23 cellular contexts compared by ENCODE assay signal in the genomic region with DNA sequence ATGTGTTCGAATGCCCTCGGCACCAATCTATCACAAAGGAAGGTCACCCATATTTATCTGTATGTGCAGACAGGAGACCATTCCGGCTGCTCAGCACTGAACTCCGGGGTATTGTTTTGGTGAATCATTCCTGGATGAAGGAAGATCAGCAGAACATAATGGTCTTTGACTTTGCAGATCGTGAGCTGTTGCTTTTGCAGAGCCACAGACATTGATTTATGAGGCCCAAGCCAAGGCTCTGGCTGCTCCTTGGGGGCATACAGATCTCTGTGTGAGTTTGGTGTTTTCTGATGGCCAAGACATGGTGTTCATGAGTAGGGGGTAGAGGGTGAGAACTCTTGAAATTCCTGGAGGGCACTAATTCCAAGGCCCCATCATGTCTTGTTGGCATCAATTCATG.
"Had no signal": no experiment of that assay in that cellular context is flagged by ENCODE, and none has a peak within 500 bp of the region (broad histone marks: within the 10 kb centered on the region; RNA-seq: fewer than 3 reads in every experiment).

No MANE protein-coding gene starts in this region.

- H3K27me3 ChIP-seq: adrenal gland, body of pancreas, Peyer's patch, SJSA1 had no signal

- ATAC-seq: activated CD8-positive, alpha-beta T cell treated with anti-CD3 and anti-CD28 coated beads, Interleukin-2, amount 10 ng/mL, durations not matched to agents 7 days and 5 days; body of pancreas; WTC11 had no signal

- H3K27ac ChIP-seq: adrenal gland, body of pancreas, Peyer's patch, SJSA1 had no signal

- H3K36me3 ChIP-seq: adrenal gland, Peyer's patch, SJSA1 had no signal

- DNase-seq: activated CD4-positive, alpha-beta T cell treated with anti-CD3 and anti-CD28 coated beads for 48 hours; activated CD4-positive, alpha-beta T cell treated with anti-CD3 and anti-CD28 coated beads, Interleukin-2, amount 50 U/mL, for 4 hours; activated CD4-positive, CD25-positive, alpha-beta regulatory T cell treated with anti-CD3 and anti-CD28 coated beads, Interleukin-2, amount 50 U/mL, for 72 hours; activated CD8-positive, alpha-beta memory T cell treated with anti-CD3 and anti-CD28 coated beads, Interleukin-2, amount 50 U/mL, for 48 hours; activated CD8-positive, alpha-beta T cell treated with anti-CD3 and anti-CD28 coated beads, Interleukin-2, amount 10 ng/mL, durations not matched to agents 7 days and 5 days; activated naive CD4-positive, alpha-beta T cell treated with anti-CD3 and anti-CD28 coated beads, Interleukin-2, amount 50 U/mL, for 16 hours; activated naive CD8-positive, alpha-beta T cell treated with anti-CD3 and anti-CD28 coated beads, Interleukin-2, amount 10 ng/mL, durations not matched to agents 7 days and 5 days; activated T-cell treated with anti-CD3 and anti-CD28 coated beads, Interleukin-2, amount 50 U/mL, for 1 hour; adrenal gland; anterior cingulate cortex; body of pancreas; central memory CD4-positive, alpha-beta T cell; MM.1S; NCI-H1105; NCI-H1436 treated with DMSO at 0.1 percent for 48 hours; NCI-H187; NCI-H2081; NCI-H524; Peyer's patch; SHP77; T-helper 1 cell had no signal

- H3K4me3 ChIP-seq: adrenal gland, body of pancreas, Peyer's patch, SJSA1 had no signal

- H3K4me1 ChIP-seq: adrenal gland, body of pancreas, Peyer's patch had no signal

- H3K9me3 ChIP-seq: adrenal gland, body of pancreas, Peyer's patch, SJSA1 had no signal
